9 cellular contexts compared by ENCODE assay signal in the genomic region with DNA sequence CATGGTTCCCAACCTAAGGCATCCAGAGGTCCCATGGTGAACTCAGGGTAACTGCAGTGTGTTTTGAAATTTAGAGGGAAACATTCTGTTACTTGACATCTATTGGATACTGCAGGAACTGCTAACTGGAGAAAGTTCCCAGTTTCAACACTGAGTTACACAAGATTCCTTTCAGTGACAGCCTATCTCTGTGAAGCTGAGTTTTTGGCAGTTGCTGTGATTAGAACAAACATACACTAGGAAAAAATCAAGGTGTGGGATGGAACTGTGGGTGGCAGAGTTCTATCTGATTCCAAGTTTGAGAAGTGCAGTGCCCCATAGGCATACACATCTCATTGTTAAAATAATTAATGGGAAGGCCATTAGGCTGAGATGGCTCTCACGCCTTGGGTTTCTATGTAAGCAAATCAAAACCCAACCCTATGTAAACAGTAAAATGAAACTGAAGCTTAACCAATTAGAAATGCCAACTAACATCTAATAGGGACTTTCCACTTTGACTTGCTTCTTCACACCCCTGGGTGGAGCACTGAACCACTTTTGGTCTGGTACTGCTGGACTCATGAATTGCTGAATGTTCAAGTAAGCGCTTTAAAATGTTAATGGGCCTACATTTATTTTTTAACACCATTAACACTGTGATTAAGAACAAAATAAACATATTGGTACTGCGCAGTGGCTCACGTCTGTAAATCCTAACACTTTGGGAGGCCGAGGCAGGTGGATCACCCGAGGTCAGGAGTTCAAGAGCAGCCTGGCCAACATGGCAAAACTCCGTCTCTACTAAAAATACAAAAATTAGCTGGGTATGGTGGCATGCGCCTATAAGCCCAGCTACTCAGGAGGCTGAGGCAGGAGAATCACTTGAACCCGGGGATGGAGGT. TPM values are rescaled to one million over a fixed set of nuclear protein-coding genes. Genes with fewer than 3 reads are reported as not detected.
DNase-seq lines count a peak whose midpoint lies in the region; ATAC-seq and TF ChIP-seq lines count a peak whose summit lies in the region.
"Had no signal": no experiment of that assay in that cellular context is flagged by ENCODE, and none has a peak within 500 bp of the region (broad histone marks: within the 10 kb centered on the region; RNA-seq: fewer than 3 reads in every experiment).

No MANE protein-coding gene starts in this region.

- no peaks in the 10 kb centered on the region for H3K27me3 ChIP-seq in prostate gland (replicated peaks; ENCODE audit: insufficient read depth)

- H3K4me3 ChIP-seq in prostate gland = no peak overlapping the region

- TF ChIP-seq POLR2A in prostate gland (IDR thresholded peaks at IDR 0.05) = no peak

- peak overlapping the region in 1 of 2 donors; percentile 29 for H3K27ac ChIP-seq in prostate gland

- H3K27me3 Mint-ChIP-seq in endothelial cell (ENCODE audit: unreplicated experiment) = peaks cover 12% of the 10 kb centered on the region

- H3K36me3 ChIP-seq in prostate gland = no peaks in the 10 kb centered on the region

- H3K4me3 Mint-ChIP-seq in endothelial cell (ENCODE audit: unreplicated experiment) = no peak overlapping the region

- intact Hi-C loops in prostate gland (cut with DNase I) = no loop called here

- TF ChIP-seq CTCF in endothelial cell (IDR thresholded peaks at IDR 0.05; ENCODE audit: unreplicated experiment) (no peak), prostate gland (IDR thresholded peaks at IDR 0.05) (peak in 2 of 4 experiments; percentile 38 to 45)

- peak; percentile 9 to 13 for DNase-seq in activated CD4-positive, alpha-beta T cell treated with anti-CD3 and anti-CD28 coated beads for 4 hours
- no peak for DNase-seq in activated CD4-positive, alpha-beta T cell treated with anti-CD3 and anti-CD28 coated beads for 48 hours
- DNase-seq in NCI-H146 treated with DMSO at 0.1 percent for 48 hours (lab: John Stamatoyannopoulos, UW; ENCODE audit: unreplicated experiment) (peak; percentile 67), endothelial cell (ENCODE audit: low spot score) (no peak), prostate gland (ENCODE audit: low spot score) (peak; percentile 46), SKM-1 treated with dmso at 0.1 percent for 144 hours (lab: John Stamatoyannopoulos, UW; ENCODE audit: unreplicated experiment) (no peak), pons (ENCODE audit: low spot score) (no peak)
- DNase-seq: DND-41 had no signal

- peaks cover 24% of the 10 kb centered on the region for H3K36me3 Mint-ChIP-seq in endothelial cell (ENCODE audit: low read depth, unreplicated experiment)

- H3K4me1 Mint-ChIP-seq in endothelial cell (ENCODE audit: unreplicated experiment) = peaks cover 40% of the 10 kb centered on the region

- H3K9me3 Mint-ChIP-seq in endothelial cell (ENCODE audit: unreplicated experiment) = no peaks in the 10 kb centered on the region

- H3K4me1 ChIP-seq in prostate gland (replicated peaks) = peaks cover 3% of the 10 kb centered on the region

- H3K9me3 ChIP-seq in prostate gland = no peaks in the 10 kb centered on the region

- WGBS in prostate gland = 49% methylated on average over 9 of the region's 9 CpGs

- ATAC-seq in HG02588 (IDR thresholded peaks at IDR 0.05; ENCODE audit: unreplicated experiment) = peak; percentile 93

- H3K27ac Mint-ChIP-seq in endothelial cell (ENCODE audit: unreplicated experiment) = peak overlapping the region; percentile 78

RNA-seq across cellular contexts. Expression of gene TBC1D7, which starts 55.2 kb away (rescaled TPM):
- 40.4 TPM for total RNA-seq in endothelial cell (ENCODE audit: unreplicated experiment)
- total RNA-seq in prostate gland = 10 to 100 TPM; 11.6 to 27.9 TPM

Comparison
In these comparisons a context has a peak if more than half of its experiments do, and no peak if none do; other contexts are left out.
1. DNase-seq: peak in activated CD4-positive, alpha-beta T cell treated with anti-CD3 and anti-CD28 coated beads for 4 hours (2 of 2), NCI-H146 treated with DMSO at 0.1 percent for 48 hours (single experiment) and prostate gland (single experiment); none in activated CD4-positive, alpha-beta T cell treated with anti-CD3 and anti-CD28 coated beads for 48 hours (single experiment), endothelial cell (single experiment), SKM-1 treated with dmso at 0.1 percent for 144 hours (single experiment) and pons (single experiment).